Comparison of ENCODE assay signal across 1 cellular context in the genomic region with DNA sequence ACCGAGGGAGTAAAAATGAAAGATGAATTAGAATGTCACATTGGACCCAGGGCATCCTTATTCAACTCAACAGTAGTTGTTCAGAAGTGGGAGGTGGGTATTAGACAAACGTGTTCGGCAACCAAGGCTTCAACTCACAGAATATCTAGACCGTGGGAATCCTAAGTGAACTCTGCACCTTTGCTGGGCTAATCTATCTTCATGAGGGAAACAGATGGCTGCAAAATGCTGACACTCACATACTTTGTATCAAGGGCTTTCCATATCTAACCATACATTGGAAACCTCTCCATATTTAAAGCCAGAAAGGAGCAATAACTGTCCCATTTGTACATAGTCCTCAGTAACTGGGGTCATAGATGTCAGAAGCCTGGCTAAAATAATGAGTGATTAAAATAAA.
TF ChIP-seq lines count a peak whose summit lies in the region.

No MANE protein-coding gene starts in this region.

TF ChIP-seq in WTC11, 78 proteins besides CTCF, POLR2A, EP300 and RAD21 (continued from another document):
- TF ChIP-seq GRHL2 (CRISPR knock-in tag; IDR thresholded peaks at IDR 0.05; ENCODE audit: insufficient replicate concordance, severe bottlenecking) (no peak), JAZF1 (CRISPR knock-in tag; IDR thresholded peaks at IDR 0.05) (no peak), SOX15 (CRISPR knock-in tag; IDR thresholded peaks at IDR 0.05) (no peak), NFYB (CRISPR knock-in tag; conservative IDR thresholded peaks at IDR 0.05; ENCODE audit: low read depth) (no peak), ZNF423 (CRISPR knock-in tag; IDR thresholded peaks at IDR 0.05) (no peak)
